Comparison of ENCODE assay signal across 6 cellular contexts in the genomic region with DNA sequence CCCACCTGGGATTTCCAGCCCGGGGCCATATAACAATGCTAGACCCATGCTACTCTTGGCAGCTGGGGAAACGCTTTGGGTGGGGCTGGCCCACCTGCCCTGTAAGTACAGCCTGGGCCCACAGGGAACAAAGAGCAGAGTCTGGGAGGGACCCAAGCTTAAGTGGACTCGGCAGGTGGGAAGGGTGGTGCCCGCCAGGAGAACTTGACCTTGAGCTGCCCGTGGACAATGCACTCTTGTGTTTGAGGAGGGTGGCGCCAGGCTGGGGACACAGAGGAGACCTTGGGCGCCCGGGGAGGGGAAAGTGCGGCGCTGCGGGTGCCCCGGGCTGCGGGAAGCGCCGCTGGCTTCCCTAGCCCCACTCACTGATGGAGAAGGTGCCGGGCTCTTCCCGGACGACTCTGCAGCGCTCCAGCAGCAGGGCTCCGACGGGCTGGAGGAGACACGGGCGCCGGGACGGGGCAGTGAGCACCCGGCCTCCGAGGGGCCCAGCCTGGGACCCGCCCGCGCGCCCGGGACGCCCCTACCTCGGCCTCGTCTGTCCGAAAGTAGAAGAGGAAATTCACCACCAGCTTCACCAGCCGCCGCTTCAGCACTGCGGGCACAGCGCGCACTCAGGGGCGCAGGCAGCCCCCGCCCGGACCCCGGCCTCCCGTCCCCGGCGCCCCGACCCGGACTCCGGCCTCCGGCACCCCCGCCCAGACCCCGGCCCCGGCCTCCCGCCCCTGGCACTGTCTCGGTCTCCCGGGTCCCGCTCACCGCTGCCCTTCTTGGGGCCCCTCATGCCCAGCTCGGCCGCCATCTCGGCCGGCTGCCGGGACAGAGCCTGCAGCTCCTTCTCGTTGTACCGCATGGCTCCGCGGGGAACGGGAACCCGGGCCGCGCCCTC. TPM values are rescaled to one million over a fixed set of nuclear protein-coding genes. Genes with fewer than 3 reads are reported as not detected.
DNase-seq lines count a peak whose midpoint lies in the region; ATAC-seq, FAIRE-seq and TF ChIP-seq lines count a peak whose summit lies in the region.

No MANE protein-coding gene starts in this region.

- no peak for ATAC-seq in activated CD4-positive, alpha-beta T cell treated with anti-CD3 and anti-CD28 coated beads for 36 hours
- ATAC-seq in GM12878, result peak; percentile 9
- peak in 1 of 2 donors; percentile 8 for ATAC-seq in naive thymus-derived CD8-positive, alpha-beta T cell

- H3K36me3 Mint-ChIP-seq in activated CD4-positive, alpha-beta T cell treated with anti-CD3 and anti-CD28 coated beads for 36 hours (ENCODE audit: low read depth), result peaks cover 54% of the 10 kb centered on the region
- H3K36me3 Mint-ChIP-seq in naive thymus-derived CD8-positive, alpha-beta T cell, result peaks cover 3 to 25% (median 9%) of the 10 kb centered on the region in 3 donors

- peak overlapping the region; percentile 96 for H3K4me2 ChIP-seq in GM12878 (ENCODE audit: control insufficient read depth, insufficient read depth)

- peak; percentile 50 for DNase-seq in activated CD4-positive, alpha-beta T cell treated with anti-CD3 and anti-CD28 coated beads for 36 hours
- no peak for DNase-seq in activated CD4-positive, alpha-beta T cell treated with anti-CD3 and anti-CD28 coated beads for 1 hour
- no peak for DNase-seq in LNCaP clone FGC (ENCODE audit: low read depth)
- DNase-seq in GM12878 (ENCODE audit: low read depth, low spot score), result no peak
- peak in 1 of 10 donors; percentile 29 for DNase-seq in naive thymus-derived CD8-positive, alpha-beta T cell
- DNase-seq in GM19238 (ENCODE audit: insufficient read length, low spot score), result no peak

- H3K9me3 Mint-ChIP-seq in activated CD4-positive, alpha-beta T cell treated with anti-CD3 and anti-CD28 coated beads for 36 hours (ENCODE audit: low read depth), result no peaks in the 10 kb centered on the region
- H3K9me3 Mint-ChIP-seq in naive thymus-derived CD8-positive, alpha-beta T cell, result no peaks in the 10 kb centered on the region

- peaks cover 9% of the 10 kb centered on the region for H4K20me1 ChIP-seq in GM12878 (ENCODE audit: control insufficient read depth, insufficient read depth)

- FAIRE-seq in GM12878 (lab: Jason Lieb, UNC), result no peak

- POLR2A ChIA-PET in activated CD4-positive, alpha-beta T cell treated with anti-CD3 and anti-CD28 coated beads for 36 hours (lab: Charles Lee), result interaction anchor here (0.9 to 1.7 kb wide), 2 partner anchors 20 to 37 kb away, joined by 3 to 4 read pairs; no protein-coding TSS in a partner anchor
- POLR2A ChIA-PET in GM12878 (lab: Charles Lee), result interaction anchor here (0.6 to 2.1 kb wide), 8 partner anchors 22 to 78 kb away, joined by 3 to 7 read pairs (median 4); no protein-coding TSS in a partner anchor
- POLR2A ChIA-PET in naive thymus-derived CD8-positive, alpha-beta T cell (lab: Charles Lee), result interaction anchor here (0.6 to 13.1 kb wide), 14 partner anchors 16 to 391 kb away, joined by 3 to 262 read pairs (median 4); a partner anchor contains a TSS

- intact Hi-C loops in activated CD4-positive, alpha-beta T cell treated with anti-CD3 and anti-CD28 coated beads for 36 hours (cut with DNase I, micrococcal nuclease), result loop anchor here (1.0 to 10.0 kb wide), 24 partner anchors 23 to 950 kb away; a partner anchor contains a TSS
- intact Hi-C loops in GM12878 (cut with micrococcal nuclease; ENCODE audit: unreplicated experiment), result loop anchor here (1.0 to 10.0 kb wide), 5 partner anchors 38 to 157 kb away; a partner anchor contains a TSS

- peak overlapping the region; percentile 80 for H3K9ac ChIP-seq in GM12878 (ENCODE audit: control insufficient read depth, insufficient read depth, low read length)

- H3K36me3 ChIP-seq in GM12878 (ENCODE audit: control insufficient read depth in 2 of 2, insufficient read depth in 2 of 2, low read length in 1 of 2), result peaks cover 3 to 17% of the 10 kb centered on the region in 2 experiments; a peak in 3 of 4 replicates

- SMC1A ChIA-PET in GM12878 (lab: Charles Lee; ENCODE audit: uncharacterized antibody, unreplicated experiment), result interaction anchor here (0.7 to 3.8 kb wide), 13 partner anchors 23 to 232 kb away, joined by 3 to 19 read pairs (median 4); no protein-coding TSS in a partner anchor

- H3K27me3 ChIP-seq in GM12878 (replicated peaks in 1 of 2; ENCODE audit: control insufficient read depth in 2 of 2, insufficient read depth in 2 of 2, low read length in 1 of 2), result no peaks in the 10 kb centered on the region

- H3K4me1 Mint-ChIP-seq in activated CD4-positive, alpha-beta T cell treated with anti-CD3 and anti-CD28 coated beads for 36 hours, result peaks cover 44% of the 10 kb centered on the region
- peaks cover 32 to 59% (median 55%) of the 10 kb centered on the region in 4 donors for H3K4me1 Mint-ChIP-seq in naive thymus-derived CD8-positive, alpha-beta T cell

- CTCF ChIA-PET in activated CD4-positive, alpha-beta T cell treated with anti-CD3 and anti-CD28 coated beads for 36 hours (lab: Charles Lee), result interaction anchor here (0.5 to 1.5 kb wide), 6 partner anchors 13 to 212 kb away, joined by 3 to 7 read pairs (median 3); no protein-coding TSS in a partner anchor
- CTCF ChIA-PET in GM12878 (lab: Yijun Ruan, JAX), result interaction anchor here (0.6 to 3.7 kb wide), 10 partner anchors 25 to 221 kb away, joined by 3 to 35 read pairs (median 4); a partner anchor contains a TSS

- TF ChIP-seq RAD21 in GM12878 (IDR thresholded peaks at IDR 0.05; ENCODE audit: insufficient read depth, low read depth, low read length), result no peak

- RAD21 ChIA-PET in GM12878 (lab: Charles Lee; ENCODE audit: unreplicated experiment), result interaction anchor here (0.5 to 4.0 kb wide), 18 partner anchors 8 to 376 kb away, joined by 3 to 39 read pairs (median 3); a partner anchor contains a TSS

- no peaks in the 10 kb centered on the region for H3K9me3 ChIP-seq in GM12878 (replicated peaks; ENCODE audit: control insufficient read depth, insufficient read depth, low read length)

- peak overlapping the region; percentile 90 for H3K4me3 ChIP-seq in LNCaP clone FGC (ENCODE audit: low read depth, low read length)
- H3K4me3 ChIP-seq in GM12878, result peak overlapping the region; percentile 99

- H2AFZ ChIP-seq in GM12878 (ENCODE audit: control insufficient read depth, low read depth, low read length), result peak overlapping the region; percentile 45

- under 1% methylated on average over 50 of the region's 73 CpGs for WGBS in GM12878 (ENCODE audit: insufficient coverage, insufficient replicate concordance, low lambda C conversion rate, missing lambda C conversion rate)

- peak overlapping the region; percentile 97 for H3K27ac Mint-ChIP-seq in activated CD4-positive, alpha-beta T cell treated with anti-CD3 and anti-CD28 coated beads for 36 hours
- H3K27ac Mint-ChIP-seq in naive thymus-derived CD8-positive, alpha-beta T cell, result peak overlapping the region; percentile 43 to 100 (median 100)

- peaks cover 72% of the 10 kb centered on the region for H3K79me2 ChIP-seq in GM12878 (ENCODE audit: control insufficient read depth, insufficient read depth, low read length)

- peak overlapping the region; percentile 94 for H3K4me3 Mint-ChIP-seq in activated CD4-positive, alpha-beta T cell treated with anti-CD3 and anti-CD28 coated beads for 36 hours
- H3K4me3 Mint-ChIP-seq in naive thymus-derived CD8-positive, alpha-beta T cell, result peak overlapping the region; percentile 90 to 100 (median 99)

- peak; percentile 67; the same call in 1 of the 2 replicates for TF ChIP-seq POLR2A in GM12878 (IDR thresholded peaks at IDR 0.05; ENCODE audit: low read depth, low read length)

- H3K27me3 Mint-ChIP-seq in activated CD4-positive, alpha-beta T cell treated with anti-CD3 and anti-CD28 coated beads for 36 hours, result no peaks in the 10 kb centered on the region
- peaks cover 0 to 4% (median 0%) of the 10 kb centered on the region in 5 donors for H3K27me3 Mint-ChIP-seq in naive thymus-derived CD8-positive, alpha-beta T cell

- TF ChIP-seq EP300 in GM12878 (IDR thresholded peaks at IDR 0.05; ENCODE audit: borderline replicate concordance in 1 of 2, control insufficient read depth in 1 of 2, low read depth in 2 of 2, low read length in 2 of 2), result no peak

- peak overlapping the region; percentile 94 for H3K27ac ChIP-seq in GM12878 (ENCODE audit: control insufficient read depth, insufficient read depth)

- BruUV-seq in GM12878 (replicated peaks; lab: Mats Ljungman, UMichigan), result no TSS peak

- no peak for TF ChIP-seq CTCF in LNCaP clone FGC (IDR thresholded peaks at IDR 0.05; ENCODE audit: control insufficient read depth, extremely low read depth, insufficient read depth)
- TF ChIP-seq CTCF in GM12878 (IDR thresholded peaks at IDR 0.05 in 2 of 3, conservative IDR thresholded peaks at IDR 0.05 in 1 of 3; ENCODE audit: control insufficient read depth in 2 of 3, extremely low read depth in 1 of 3, insufficient read depth in 1 of 3, low read depth in 3 of 3, low read length in 3 of 3), result no peak

- in situ Hi-C loops in GM12878 (cut with MboI), result loop anchor here (5.0 kb wide), 1 partner anchor 37 kb away; no protein-coding TSS in a partner anchor

- peaks cover 24% of the 10 kb centered on the region for H3K4me1 ChIP-seq in GM12878 (ENCODE audit: control insufficient read depth, insufficient read depth, low read length)

RNA-seq across cellular contexts. Expression of a gene that starts 0.5 kb away (rescaled TPM):
- 10 to 100 TPM; 38.4 to 61.8 TPM for total RNA-seq in activated CD4-positive, alpha-beta T cell treated with anti-CD3 and anti-CD28 coated beads for 36 hours
- 30.4 and 31.3 TPM in 2 replicates for total RNA-seq in GM12878 (2013; cell fraction: nucleolus; rRNA removed)
- 131 and 133 TPM in 2 replicates for total RNA-seq in GM12878 (2014; rRNA removed)
- total RNA-seq in GM12878 (2014; rRNA removed; fragmentation: Illumina TruSeq; extraction: Trizol), result 42.8 and 49.7 TPM in 2 replicates
- 92.9 and 98.0 TPM in 2 replicates for total RNA-seq in GM12878 (2021)
- polyA plus RNA-seq in GM12878 (2011; ENCODE audit: low read depth), result 24.5 TPM
- polyA plus RNA-seq in GM12878 (2011; rRNA removed), result 27.7 and 52.0 TPM in 2 replicates
- polyA plus RNA-seq in GM12878 (2011; cell fraction: cytosol; rRNA removed), result 90.9 and 142 TPM in 2 replicates
- polyA plus RNA-seq in GM12878 (2011; cell fraction: nucleus; rRNA removed), result 85.3 and 98.1 TPM in 2 replicates
- polyA plus RNA-seq in GM12878 (2012), result 53.2 and 83.0 TPM in 2 replicates
- polyA plus RNA-seq in GM12878 (2014; fragmentation: Illumina TruSeq; extraction: Trizol), result 13.8 and 32.4 TPM in 2 replicates
- polyA plus RNA-seq in GM12878 (2014; fragmentation: Nextera tagmentation; extraction: Ambion mirVana), result 1 to 10 TPM; 1.3 to 6.9 TPM
- 133 and 158 TPM in 2 replicates for polyA plus RNA-seq in GM12878 (2014; rRNA removed)
- polyA plus RNA-seq in GM12878 (2016; fragmentation: Nextera tagmentation; extraction: Ambion mirVana), result 100 to 1,000 TPM; 119 to 125 TPM
- 9.7 and 26.1 TPM in 2 replicates for polyA minus RNA-seq in GM12878 (2011; rRNA and poly(A)+ RNA removed)
- 12.0 and 16.9 TPM in 2 replicates for polyA minus RNA-seq in GM12878 (2011; cell fraction: cytosol; rRNA and poly(A)+ RNA removed)
- 14.1 and 27.3 TPM in 2 replicates for polyA minus RNA-seq in GM12878 (2011; cell fraction: nucleus; rRNA and poly(A)+ RNA removed)
- 10 to 100 TPM; 56.7 to 59.8 TPM for total RNA-seq in naive thymus-derived CD8-positive, alpha-beta T cell
- 100 to 1,000 TPM in 2 of 3 donors, 10 to 100 TPM in 1; 85.2 to 106 (median 101) TPM for polyA plus RNA-seq in naive thymus-derived CD8-positive, alpha-beta T cell

RNA-seq across cellular contexts. Expression of a gene that starts 1.0 kb away (rescaled TPM):
- 100 to 1,000 TPM; 146 to 192 TPM for total RNA-seq in activated CD4-positive, alpha-beta T cell treated with anti-CD3 and anti-CD28 coated beads for 36 hours
- 88.3 and 88.5 TPM in 2 replicates for total RNA-seq in GM12878 (2013; cell fraction: nucleolus; rRNA removed)
- total RNA-seq in GM12878 (2014; rRNA removed) (41.5 and 49.3 TPM in 2 replicates), GM12878 (2014; rRNA removed; fragmentation: Illumina TruSeq; extraction: Trizol) (12.3 and 15.6 TPM in 2 replicates), GM12878 (2021) (132 and 143 TPM in 2 replicates)
- 49.8 TPM for polyA plus RNA-seq in GM12878 (2011; ENCODE audit: low read depth)
- polyA plus RNA-seq in GM12878 (2011; rRNA removed) (3.3 and 5.4 TPM in 2 replicates), GM12878 (2014; fragmentation: Illumina TruSeq; extraction: Trizol) (2.4 and 26.9 TPM in 2 replicates), GM12878 (2014; fragmentation: Nextera tagmentation; extraction: Ambion mirVana) (under 1 TPM; 0.33 to 0.55 TPM), GM12878 (2014; rRNA removed) (36.2 and 61.3 TPM in 2 replicates), GM12878 (2016; fragmentation: Nextera tagmentation; extraction: Ambion mirVana) (10 to 100 TPM; 34.4 to 39.7 TPM)
- polyA plus RNA-seq in GM12878 (2011; cell fraction: cytosol; rRNA removed), result 11.1 and 14.5 TPM in 2 replicates
- 89.6 and 126 TPM in 2 replicates for polyA plus RNA-seq in GM12878 (2011; cell fraction: nucleus; rRNA removed)
- polyA plus RNA-seq in GM12878 (2012), result 86.1 and 131 TPM in 2 replicates
- 10.2 and 25.5 TPM in 2 replicates for polyA minus RNA-seq in GM12878 (2011; rRNA and poly(A)+ RNA removed)
- polyA minus RNA-seq in GM12878 (2011; cell fraction: cytosol; rRNA and poly(A)+ RNA removed), result 30.7 and 38.0 TPM in 2 replicates
- polyA minus RNA-seq in GM12878 (2011; cell fraction: nucleus; rRNA and poly(A)+ RNA removed), result 69.4 and 102 TPM in 2 replicates
- total RNA-seq in naive thymus-derived CD8-positive, alpha-beta T cell, result 100 to 1,000 TPM; 149 to 162 TPM
- polyA plus RNA-seq in naive thymus-derived CD8-positive, alpha-beta T cell, result 10 to 100 TPM; 16.3 to 33.5 (median 26.0) TPM

RNA-seq across cellular contexts. Expression of a gene that starts 13.5 kb away (rescaled TPM):
- 1 to 10 TPM; 1.9 to 2.7 TPM for total RNA-seq in activated CD4-positive, alpha-beta T cell treated with anti-CD3 and anti-CD28 coated beads for 36 hours
- total RNA-seq in GM12878 (2013; cell fraction: nucleolus; rRNA removed), result 3.2 and 4.9 TPM in 2 replicates
- 1.4 and 1.7 TPM in 2 replicates for total RNA-seq in GM12878 (2014; rRNA removed)
- 0.18 TPM in 1 of 2 replicates, not detected in the other for total RNA-seq in GM12878 (2014; rRNA removed; fragmentation: Illumina TruSeq; extraction: Trizol)
- 2.1 and 3.5 TPM in 2 replicates for total RNA-seq in GM12878 (2021)
- polyA plus RNA-seq in GM12878 (2011; ENCODE audit: low read depth), result not detected
- 0.20 and 0.22 TPM in 2 replicates for polyA plus RNA-seq in GM12878 (2011; rRNA removed)
- 0.30 and 0.89 TPM in 2 replicates for polyA plus RNA-seq in GM12878 (2011; cell fraction: cytosol; rRNA removed)
- 15.5 and 28.6 TPM in 2 replicates for polyA plus RNA-seq in GM12878 (2011; cell fraction: nucleus; rRNA removed)
- 0.27 and 0.92 TPM in 2 replicates for polyA plus RNA-seq in GM12878 (2012)
- polyA plus RNA-seq in GM12878 (2014; fragmentation: Illumina TruSeq; extraction: Trizol), result not detected in 2 replicates
- not detected for polyA plus RNA-seq in GM12878 (2014; fragmentation: Nextera tagmentation; extraction: Ambion mirVana)
- polyA plus RNA-seq in GM12878 (2014; rRNA removed), result 2.6 TPM in 2 replicates
- under 1 TPM in 1 of 2 experiments, not detected in 1; 0.17 TPM for polyA plus RNA-seq in GM12878 (2016; fragmentation: Nextera tagmentation; extraction: Ambion mirVana)
- polyA minus RNA-seq in GM12878 (2011; rRNA and poly(A)+ RNA removed), result 0.31 TPM in 1 of 2 replicates, not detected in the other
- 1.2 TPM in 1 of 2 replicates, not detected in the other for polyA minus RNA-seq in GM12878 (2011; cell fraction: cytosol; rRNA and poly(A)+ RNA removed)
- polyA minus RNA-seq in GM12878 (2011; cell fraction: nucleus; rRNA and poly(A)+ RNA removed), result 1.6 and 5.0 TPM in 2 replicates
- total RNA-seq in naive thymus-derived CD8-positive, alpha-beta T cell, result 10 to 100 TPM; 13.6 to 14.0 TPM
- polyA plus RNA-seq in naive thymus-derived CD8-positive, alpha-beta T cell, result not detected

RNA-seq across cellular contexts. Expression of a gene that starts 20.6 kb away (rescaled TPM):
- total RNA-seq in activated CD4-positive, alpha-beta T cell treated with anti-CD3 and anti-CD28 coated beads for 36 hours, result under 1 TPM; 0.39 to 0.75 TPM
- not detected in 2 replicates for total RNA-seq in GM12878 (2013; cell fraction: nucleolus; rRNA removed)
- not detected in 2 replicates for total RNA-seq in GM12878 (2014; rRNA removed)
- not detected in 2 replicates for total RNA-seq in GM12878 (2014; rRNA removed; fragmentation: Illumina TruSeq; extraction: Trizol)
- 0.41 and 0.43 TPM in 2 replicates for total RNA-seq in GM12878 (2021)
- polyA plus RNA-seq in GM12878 (2011; ENCODE audit: low read depth), result not detected
- not detected in 2 replicates for polyA plus RNA-seq in GM12878 (2011; rRNA removed)
- 0.10 TPM in 1 of 2 replicates, not detected in the other for polyA plus RNA-seq in GM12878 (2011; cell fraction: cytosol; rRNA removed)
- polyA plus RNA-seq in GM12878 (2011; cell fraction: nucleus; rRNA removed), result 0.13 TPM in 1 of 2 replicates, not detected in the other
- polyA plus RNA-seq in GM12878 (2012), result 0.90 and 2.8 TPM in 2 replicates
- not detected in 2 replicates for polyA plus RNA-seq in GM12878 (2014; fragmentation: Illumina TruSeq; extraction: Trizol)
- polyA plus RNA-seq in GM12878 (2014; fragmentation: Nextera tagmentation; extraction: Ambion mirVana), result not detected
- 0.14 TPM in 1 of 2 replicates, not detected in the other for polyA plus RNA-seq in GM12878 (2014; rRNA removed)
- under 1 TPM; 0.49 to 0.91 TPM for polyA plus RNA-seq in GM12878 (2016; fragmentation: Nextera tagmentation; extraction: Ambion mirVana)
- polyA minus RNA-seq in GM12878 (2011; rRNA and poly(A)+ RNA removed), result 0.72 TPM in 1 of 2 replicates, not detected in the other
- polyA minus RNA-seq in GM12878 (2011; cell fraction: cytosol; rRNA and poly(A)+ RNA removed), result not detected in 2 replicates
- not detected in 2 replicates for polyA minus RNA-seq in GM12878 (2011; cell fraction: nucleus; rRNA and poly(A)+ RNA removed)
- under 1 TPM in 1 of 2 experiments, not detected in 1; 0.70 TPM for total RNA-seq in naive thymus-derived CD8-positive, alpha-beta T cell
- polyA plus RNA-seq in naive thymus-derived CD8-positive, alpha-beta T cell, result 1 to 10 TPM in 1 of 3 donors, under 1 TPM in 2; 0.41 to 1.3 (median 0.59) TPM

RNA-seq across cellular contexts. Expression of a gene that starts 46.3 kb away (rescaled TPM):
- total RNA-seq in activated CD4-positive, alpha-beta T cell treated with anti-CD3 and anti-CD28 coated beads for 36 hours, result not detected
- not detected in 2 replicates for total RNA-seq in GM12878 (2013; cell fraction: nucleolus; rRNA removed)
- total RNA-seq in GM12878 (2014; rRNA removed) (not detected in 2 replicates), GM12878 (2014; rRNA removed; fragmentation: Illumina TruSeq; extraction: Trizol) (not detected in 2 replicates), GM12878 (2021) (0.10 and 0.13 TPM in 2 replicates)
- 0.09 TPM for polyA plus RNA-seq in GM12878 (2011; ENCODE audit: low read depth)
- polyA plus RNA-seq in GM12878 (2011; rRNA removed) (0.03 TPM in 1 of 2 replicates, not detected in the other), GM12878 (2014; fragmentation: Illumina TruSeq; extraction: Trizol) (not detected in 2 replicates), GM12878 (2014; fragmentation: Nextera tagmentation; extraction: Ambion mirVana) (not detected), GM12878 (2014; rRNA removed) (not detected in 2 replicates), GM12878 (2016; fragmentation: Nextera tagmentation; extraction: Ambion mirVana) (under 1 TPM in 1 of 2 experiments, not detected in 1; 0.05 TPM)
- polyA plus RNA-seq in GM12878 (2011; cell fraction: cytosol; rRNA removed), result not detected in 2 replicates
- polyA plus RNA-seq in GM12878 (2011; cell fraction: nucleus; rRNA removed), result 0.06 and 0.19 TPM in 2 replicates
- 0.25 and 1.1 TPM in 2 replicates for polyA plus RNA-seq in GM12878 (2012)
- polyA minus RNA-seq in GM12878 (2011; rRNA and poly(A)+ RNA removed), result 0.05 TPM in 1 of 2 replicates, not detected in the other
- polyA minus RNA-seq in GM12878 (2011; cell fraction: cytosol; rRNA and poly(A)+ RNA removed), result 0.52 TPM in 1 of 2 replicates, not detected in the other
- 0.12 and 0.19 TPM in 2 replicates for polyA minus RNA-seq in GM12878 (2011; cell fraction: nucleus; rRNA and poly(A)+ RNA removed)
- total RNA-seq in naive thymus-derived CD8-positive, alpha-beta T cell, result under 1 TPM; 0.14 to 0.23 TPM
- polyA plus RNA-seq in naive thymus-derived CD8-positive, alpha-beta T cell, result under 1 TPM in 1 of 3 donors, not detected in 2; 0.15 TPM
